ENCODE assay signal across 1 cellular context in genomic region chr2:74008761-74009395, GRCh38.
TF ChIP-seq lines count a peak whose summit lies in the region.

No MANE protein-coding gene starts in this region.

TF ChIP-seq in HCT116, 20 proteins besides CTCF, POLR2A, EP300 and RAD21:
- TF ChIP-seq EGR1 (IDR thresholded peaks at IDR 0.05; ENCODE audit: low read depth), result 0 out of 2 replicates have a peak, but pooled peaks have one; percentile 13
- no peak for TF ChIP-seq ZNF274 (IDR thresholded peaks at IDR 0.05; ENCODE audit: low read depth, low read length)
